ENCODE assay signal across 11 cellular contexts in genomic region chr16:56547120-56547948, GRCh38. TPM values are rescaled to one million over a fixed set of nuclear protein-coding genes. Genes with fewer than 3 reads are reported as not detected.
DNase-seq lines count a peak whose midpoint lies in the region; ATAC-seq and TF ChIP-seq lines count a peak whose summit lies in the region.
"Had no signal": no experiment of that assay in that cellular context is flagged by ENCODE, and none has a peak within 500 bp of the region (broad histone marks: within the 10 kb centered on the region; RNA-seq: fewer than 3 reads in every experiment).

No MANE protein-coding gene starts in this region.

- ATAC-seq in HG02759 (IDR thresholded peaks at IDR 0.05; ENCODE audit: unreplicated experiment) (no peak), heart right ventricle (no peak), GM18870 (IDR thresholded peaks at IDR 0.05; ENCODE audit: unreplicated experiment) (no peak)

- TF ChIP-seq CTCF in RWPE1 (conservative IDR thresholded peaks at IDR 0.05; ENCODE audit: low read depth) = no peak
- no peak for TF ChIP-seq CTCF in foreskin fibroblast (IDR thresholded peaks at IDR 0.05; ENCODE audit: low read depth, low read length)
- TF ChIP-seq CTCF in heart right ventricle (IDR thresholded peaks at IDR 0.05) = no peak

- H3K4me3 ChIP-seq in foreskin fibroblast (ENCODE audit: low read depth in 1 of 2, low read length in 2 of 2) (no peak overlapping the region), skeletal muscle cell (ENCODE audit: low read depth, low read length) (no peak overlapping the region), heart right ventricle (no peak overlapping the region)

- CTCF ChIA-PET in RWPE1 (lab: Yijun Ruan, JAX) = interaction anchor here (0.6 to 1.2 kb wide), 4 partner anchors 29 to 948 kb away, joined by 3 read pairs; no protein-coding TSS in a partner anchor

- intact Hi-C loops in heart right ventricle (cut with DNase I) = no loop called here

- no peaks in the 10 kb centered on the region for H3K9me3 ChIP-seq in heart right ventricle

- POLR2A ChIA-PET in RWPE1 (lab: Yijun Ruan, JAX; ENCODE audit: low non-redundant PET) = no interaction called here

- WGBS in heart right ventricle, 2 donors = 33 to 40% methylated on average over 12 of the region's 12 CpGs

- H3K27ac ChIP-seq in RWPE1 = peak overlapping the region; percentile 86
- no peak overlapping the region for H3K27ac ChIP-seq in heart right ventricle

- peak; percentile 22 for DNase-seq in NOMO-1 treated with DMSO at 0.1 percent for 48 hours (lab: John Stamatoyannopoulos, UW; ENCODE audit: unreplicated experiment)
- no peak for DNase-seq in NOMO-1 treated with dmso at 0.1 percent for 144 hours (lab: John Stamatoyannopoulos, UW; ENCODE audit: unreplicated experiment)
- peak; percentile 70 for DNase-seq in RWPE1 (ENCODE audit: low spot score)
- DNase-seq in foreskin fibroblast = peak; percentile 62 to 71
- peak; percentile 40 for DNase-seq in skeletal muscle cell (ENCODE audit: low read depth)
- no peak for DNase-seq in heart right ventricle
- DNase-seq: AML-193; effector CD8-positive, alpha-beta T cell; stimulated activated naive B cell treated with anti-CD40 and anti-IgM and Interleukin-4, amounts not matched to agents 10 μg/mL and 1 μg/mL and 100 μg/mL, for 72 hours had no signal

- H3K27me3 ChIP-seq in heart right ventricle = no peaks in the 10 kb centered on the region

- H3K4me1 ChIP-seq in heart right ventricle = peaks cover 0 to 16% (median 8%) of the 10 kb centered on the region in 9 donors

- no peaks in the 10 kb centered on the region for H3K36me3 ChIP-seq in heart right ventricle

RNA-seq across cellular contexts. Expression of gene MT4, which starts 17.5 kb away (rescaled TPM):
- total RNA-seq in heart right ventricle = not detected
- polyA plus RNA-seq in heart right ventricle = not detected

RNA-seq across cellular contexts. Expression of gene BBS2, which starts 27.5 kb away (rescaled TPM):
- total RNA-seq in heart right ventricle = 10 to 100 TPM; 37.7 to 75.9 (median 60.1) TPM
- polyA plus RNA-seq in heart right ventricle = 10 to 100 TPM; 11.7 to 33.0 TPM

RNA-seq across cellular contexts. Expression of gene MT3, which starts 42.0 kb away (rescaled TPM):
- total RNA-seq in heart right ventricle = 10 to 100 TPM in 1 of 10 donors, 1 to 10 TPM in 9; 1.9 to 11.6 (median 4.1) TPM
- polyA plus RNA-seq in heart right ventricle = 10 to 100 TPM in 1 of 2 donors, 1 to 10 TPM in 1; 4.4 to 29.8 TPM

Comparison
In these comparisons a context has a peak if more than half of its experiments do, and no peak if none do; other contexts are left out.
1. DNase-seq: peak in NOMO-1 treated with DMSO at 0.1 percent for 48 hours (single experiment), RWPE1 (single experiment), foreskin fibroblast (2 of 2) and skeletal muscle cell (single experiment); none in NOMO-1 treated with dmso at 0.1 percent for 144 hours (single experiment) and heart right ventricle (0 of 2).